ENCODE assay signal across 13 cellular contexts in the genomic region with DNA sequence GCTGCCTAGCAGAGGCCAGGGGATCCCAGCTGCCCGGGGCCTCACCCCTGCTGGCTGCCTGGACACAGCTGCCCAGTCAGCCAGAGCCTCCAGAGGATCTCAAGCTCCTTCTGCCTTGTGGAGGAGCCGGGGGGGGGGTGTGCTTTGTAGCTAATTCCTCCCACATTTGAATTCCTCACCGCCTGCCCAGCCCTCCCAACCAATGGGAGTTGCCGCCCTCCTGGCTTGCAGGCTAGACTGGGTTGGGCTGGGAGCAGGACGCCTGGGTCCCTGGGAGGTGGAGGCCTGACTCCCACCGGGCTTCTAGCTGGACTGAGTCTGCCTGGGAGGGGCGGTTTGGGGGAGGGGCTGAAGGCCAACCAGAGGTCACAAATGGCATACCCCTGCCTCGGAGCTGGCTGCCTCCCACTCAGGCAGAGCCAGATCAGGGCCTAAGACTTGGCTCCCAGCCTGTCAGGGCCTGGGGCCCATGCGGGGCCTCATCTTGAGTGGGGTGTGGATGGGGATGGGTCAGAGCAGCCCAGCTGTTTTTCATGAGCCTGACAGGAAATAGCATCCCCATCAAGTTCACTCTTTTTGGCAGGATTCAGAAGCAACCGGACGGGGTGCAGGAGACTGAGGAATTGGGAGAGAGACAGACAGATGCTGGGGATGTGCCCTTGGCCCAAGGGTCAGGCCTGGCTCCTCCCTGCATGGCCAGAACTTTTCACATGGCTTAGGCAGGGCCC. TPM values are rescaled to one million over a fixed set of nuclear protein-coding genes. Genes with fewer than 3 reads are reported as not detected.
A peak's percentile ranks its signal among the peaks of the same experiment; 100 is the strongest.
DNase-seq lines count a peak whose midpoint lies in the region; ATAC-seq, FAIRE-seq and TF ChIP-seq lines count a peak whose summit lies in the region.
"Had no signal": no experiment of that assay in that cellular context is flagged by ENCODE, and none has a peak within 500 bp of the region (broad histone marks: within the 10 kb centered on the region; RNA-seq: fewer than 3 reads in every experiment).

No MANE protein-coding gene starts in this region.

- intact Hi-C loops in K562 (cut with micrococcal nuclease), result no loop called here
- intact Hi-C loops in gastrocnemius medialis (cut with DNase I; ENCODE audit: low total_unique reads), result no loop called here

- TF ChIP-seq EP300 in K562 (IDR thresholded peaks at IDR 0.05; ENCODE audit: low read length), result no peak

- no peak for FAIRE-seq in K562 (lab: Jason Lieb, UNC)

- ATAC-seq in K562 (peak; percentile 27; the same call in 2 of the 3 replicates), gastrocnemius medialis (peak; percentile 32 to 38), HG02870 (IDR thresholded peaks at IDR 0.05; ENCODE audit: unreplicated experiment) (no peak)

- H3K79me2 ChIP-seq in K562 (ENCODE audit: control insufficient read depth, insufficient read depth, low read length) (no peaks in the 10 kb centered on the region), hepatocyte (no peaks in the 10 kb centered on the region)

- H3K27ac ChIP-seq in K562 (ENCODE audit: extremely low read depth, low read depth, low read length) (no peak overlapping the region), hepatocyte (peak overlapping the region; percentile 85), gastrocnemius medialis (peak overlapping the region; percentile 26 to 56 (median 30))

- no peak overlapping the region for H3K4me3 ChIP-seq in K562
- no peak overlapping the region for H3K4me3 ChIP-seq in hepatocyte
- peak overlapping the region in 1 of 4 donors; percentile 4 for H3K4me3 ChIP-seq in gastrocnemius medialis

- peak overlapping the region in 1 of 2 experiments; percentile 1; a peak in 1 of 4 replicates for H3K9ac ChIP-seq in K562 (ENCODE audit: insufficient read depth in 1 of 2, low read depth in 2 of 2, low read length in 2 of 2)

- H3K36me3 ChIP-seq in K562 (ENCODE audit: control insufficient read depth, insufficient read depth, low read length) (peaks cover 88% of the 10 kb centered on the region; the same call in 2 of the 3 replicates), hepatocyte (replicated peaks; ENCODE audit: insufficient read depth, low read depth) (no peaks in the 10 kb centered on the region), gastrocnemius medialis (peaks cover 0 to 66% of the 10 kb centered on the region in 2 donors)

- TF ChIP-seq POLR2A in K562 (conservative IDR thresholded peaks at IDR 0.05), result no peak
- no peak for TF ChIP-seq POLR2A in gastrocnemius medialis (IDR thresholded peaks at IDR 0.05)

- H3K9me2 ChIP-seq in hepatocyte (replicated peaks; ENCODE audit: insufficient read depth), result no peaks in the 10 kb centered on the region

- BruUV-seq in K562 (replicated peaks; lab: Mats Ljungman, UMichigan), result no TSS peak

- TF ChIP-seq CTCF in K562 (IDR thresholded peaks at IDR 0.05 in 2 of 3, conservative IDR thresholded peaks at IDR 0.05 in 1 of 3; ENCODE audit: insufficient read depth in 2 of 3, low read depth in 1 of 3, low read length in 3 of 3), result no peak
- TF ChIP-seq CTCF in hepatocyte (IDR thresholded peaks at IDR 0.05; ENCODE audit: poor library complexity), result no peak
- no peak for TF ChIP-seq CTCF in gastrocnemius medialis (IDR thresholded peaks at IDR 0.05 in 4 of 5, conservative IDR thresholded peaks at IDR 0.05 in 1 of 5)
- TF ChIP-seq CTCF in GM13976 (IDR thresholded peaks at IDR 0.05; ENCODE audit: borderline replicate concordance, control extremely low read depth, extremely low read depth, insufficient read depth, missing control alignments), result no peak

- no peak for TF ChIP-seq RAD21 in K562 (CRISPR knock-in tag; conservative IDR thresholded peaks at IDR 0.05 in 1 of 2, IDR thresholded peaks at IDR 0.05 in 1 of 2)

- H3K9me3 ChIP-seq in K562 (replicated peaks; ENCODE audit: control insufficient read depth, insufficient read depth, low read depth, low read length) (no peaks in the 10 kb centered on the region), hepatocyte (ENCODE audit: low read depth) (no peaks in the 10 kb centered on the region), gastrocnemius medialis (no peaks in the 10 kb centered on the region)

- H3K27me3 ChIP-seq in K562 (ENCODE audit: control insufficient read depth in 2 of 2, insufficient read depth in 2 of 2, low read length in 2 of 2) (no peaks in the 10 kb centered on the region), hepatocyte (no peaks in the 10 kb centered on the region), gastrocnemius medialis (no peaks in the 10 kb centered on the region)

- WGBS in K562 (ENCODE audit: insufficient coverage, low coverage, missing lambda C conversion rate), result 70% methylated on average over 9 of the region's 11 CpGs
- 57% methylated on average over 11 of the region's 11 CpGs for WGBS in hepatocyte (ENCODE audit: low lambda C conversion rate, missing lambda C conversion rate)

- peaks cover 4% of the 10 kb centered on the region for H3K9me1 ChIP-seq in K562 (ENCODE audit: control insufficient read depth, insufficient read depth, low read length)

- DNase-seq in ELF-1 (ENCODE audit: low read depth, low spot score) (peak; percentile 74), K562 (ENCODE audit: extremely low read depth in 1 of 4, low spot score in 3 of 4) (peak in 3 of 4 experiments; percentile 32 to 58 (median 50)), hepatocyte (ENCODE audit: low spot score) (peak; percentile 69), gastrocnemius medialis (peak in 1 of 2 donors; percentile 60), NAMALWA (ENCODE audit: low spot score) (no peak), GM13976 (ENCODE audit: low spot score) (no peak), mesenteric fat pad (ENCODE audit: low spot score) (no peak)
- DNase-seq: activated CD4-positive, alpha-beta T cell treated with anti-CD3 and anti-CD28 coated beads, Interleukin-2, amount 10 ng/mL, durations not matched to agents 7 days and 5 days; central memory CD4-positive, alpha-beta T cell; DND-41; RPMI8226; stimulated activated CD4-positive, alpha-beta T cell treated with anti-CD3 and anti-CD28 coated beads, Interleukin-2, amount 100 ng/mL, for 24 hours had no signal

- H3K4me2 ChIP-seq in K562 (ENCODE audit: insufficient read depth, low read length) (no peak overlapping the region), hepatocyte (peak overlapping the region; percentile 68)

- POLR2A ChIA-PET in K562 (lab: Yijun Ruan, JAX), result interaction anchor here (0.6 to 1.0 kb wide), 4 partner anchors 13 to 73 kb away, joined by 3 to 4 read pairs (median 4); no protein-coding TSS in a partner anchor

- in situ Hi-C loops in K562 (cut with MboI), result no loop called here
- in situ Hi-C loops in gastrocnemius medialis (cut with MboI; ENCODE audit: low sequenced_read_pairs in 4 of 4), result loop anchor here in 1 of 4 donors (25.0 kb wide), 1 partner anchor 484 kb away; no protein-coding TSS in a partner anchor
- in situ Hi-C loops in GM13976 (cut with MboI; ENCODE audit: low sequenced_read_pairs, unreplicated experiment), result no loop called here

- H3K4me1 ChIP-seq in K562 (replicated peaks in 1 of 2; ENCODE audit: control insufficient read depth in 2 of 2, insufficient read depth in 2 of 2, low read length in 2 of 2) (peaks cover 0 to 32% of the 10 kb centered on the region in 2 experiments; a peak in 1 of 5 replicates), hepatocyte (ENCODE audit: insufficient read depth) (peaks cover 4% of the 10 kb centered on the region), gastrocnemius medialis (peaks cover 0 to 5% of the 10 kb centered on the region in 2 donors)

- H4K20me1 ChIP-seq in K562 (replicated peaks; ENCODE audit: control insufficient read depth, insufficient read depth, low read length) (no peaks in the 10 kb centered on the region), hepatocyte (ENCODE audit: insufficient read depth, poor library complexity, severe bottlenecking) (no peaks in the 10 kb centered on the region)

- CTCF ChIA-PET in K562 (lab: Yijun Ruan, JAX; ENCODE audit: low intra/inter-chr PET ratio), result interaction anchor here (0.6 kb wide), 1 partner anchor 105 kb away, joined by 3 read pairs; no protein-coding TSS in a partner anchor

- H2AFZ ChIP-seq in K562 (ENCODE audit: low read depth, low read length), result no peak overlapping the region
- no peak overlapping the region for H2AFZ ChIP-seq in hepatocyte

RNA-seq across cellular contexts. Expression of a gene that starts 29.2 kb away (rescaled TPM):
- total RNA-seq in K562 (2011; cell fraction: chromatin; rRNA removed; ENCODE audit: low replicate concordance), result 33.8 and 109 TPM in 2 replicates
- total RNA-seq in K562 (2011; cell fraction: nucleolus; rRNA removed), result 31.6 and 45.0 TPM in 2 replicates
- total RNA-seq in K562 (2011; cell fraction: nucleoplasm; rRNA removed), result 31.0 and 37.9 TPM in 2 replicates
- 0.45 and 1.6 TPM in 2 replicates for total RNA-seq in K562 (2014; rRNA removed)
- 0.47 and 1.4 TPM in 2 replicates for total RNA-seq in K562 (2014; rRNA removed; fragmentation: Illumina TruSeq; extraction: Trizol)
- 0.07 and 0.11 TPM in 2 replicates for total RNA-seq in K562 (2015; rRNA removed; fragmentation: Illumina TruSeq; extraction: Trizol)
- total RNA-seq in K562 (2021), result 1.1 and 3.4 TPM in 2 replicates
- 4.3 and 15.2 TPM in 2 replicates for polyA plus RNA-seq in K562 (2011; rRNA removed)
- 3.3 and 12.5 TPM in 2 replicates for polyA plus RNA-seq in K562 (2011; cell fraction: cytosol; rRNA removed)
- 25.6 and 137 TPM in 2 replicates for polyA plus RNA-seq in K562 (2011; cell fraction: nucleus; rRNA removed)
- polyA plus RNA-seq in K562 (2012), result 1.4 and 2.1 TPM in 2 replicates
- polyA plus RNA-seq in K562 (2014; fragmentation: Illumina TruSeq; extraction: Trizol), result 1.3 and 2.2 TPM in 2 replicates
- polyA plus RNA-seq in K562 (2014; fragmentation: Nextera tagmentation; extraction: Ambion mirVana), result under 1 TPM in 1 of 2 experiments, not detected in 1; 0.21 TPM
- 1.0 and 1.6 TPM in 2 replicates for polyA plus RNA-seq in K562 (2014; rRNA removed)
- 3.2 and 18.9 TPM in 2 replicates for polyA minus RNA-seq in K562 (2011; rRNA and poly(A)+ RNA removed)
- 1.7 and 6.5 TPM in 2 replicates for polyA minus RNA-seq in K562 (2011; cell fraction: cytosol; rRNA and poly(A)+ RNA removed)
- polyA minus RNA-seq in K562 (2011; cell fraction: nucleus; rRNA and poly(A)+ RNA removed), result 15.6 and 36.5 TPM in 2 replicates
- total RNA-seq in hepatocyte, result 2.2 and 3.5 TPM in 2 replicates
- 0.60 and 1.1 TPM in 2 replicates for polyA plus RNA-seq in hepatocyte
- 10 to 100 TPM; 13.4 to 26.6 (median 21.9) TPM for total RNA-seq in gastrocnemius medialis
- 125 TPM for total RNA-seq in mesenteric fat pad

RNA-seq across cellular contexts. Expression of a gene that starts 48.8 kb away (rescaled TPM):
- total RNA-seq in K562 (2011; cell fraction: chromatin; rRNA removed; ENCODE audit: low replicate concordance), result 154 and 336 TPM in 2 replicates
- total RNA-seq in K562 (2011; cell fraction: nucleolus; rRNA removed), result 191 and 196 TPM in 2 replicates
- 146 and 161 TPM in 2 replicates for total RNA-seq in K562 (2011; cell fraction: nucleoplasm; rRNA removed)
- total RNA-seq in K562 (2014; rRNA removed), result 42.0 and 46.1 TPM in 2 replicates
- 7.4 and 10.6 TPM in 2 replicates for total RNA-seq in K562 (2014; rRNA removed; fragmentation: Illumina TruSeq; extraction: Trizol)
- 24.6 and 26.1 TPM in 2 replicates for total RNA-seq in K562 (2015; rRNA removed; fragmentation: Illumina TruSeq; extraction: Trizol)
- 60.7 and 67.0 TPM in 2 replicates for total RNA-seq in K562 (2021)
- polyA plus RNA-seq in K562 (2011; rRNA removed), result 22.1 and 37.3 TPM in 2 replicates
- polyA plus RNA-seq in K562 (2011; cell fraction: cytosol; rRNA removed), result 24.6 and 28.2 TPM in 2 replicates
- polyA plus RNA-seq in K562 (2011; cell fraction: nucleus; rRNA removed), result 196 and 222 TPM in 2 replicates
- 43.7 and 72.2 TPM in 2 replicates for polyA plus RNA-seq in K562 (2012)
- polyA plus RNA-seq in K562 (2014; fragmentation: Illumina TruSeq; extraction: Trizol), result 24.6 and 31.8 TPM in 2 replicates
- polyA plus RNA-seq in K562 (2014; fragmentation: Nextera tagmentation; extraction: Ambion mirVana), result under 1 TPM; 0.23 to 0.38 TPM
- 34.1 and 38.4 TPM in 2 replicates for polyA plus RNA-seq in K562 (2014; rRNA removed)
- 21.7 and 23.5 TPM in 2 replicates for polyA minus RNA-seq in K562 (2011; rRNA and poly(A)+ RNA removed)
- 35.0 and 48.2 TPM in 2 replicates for polyA minus RNA-seq in K562 (2011; cell fraction: cytosol; rRNA and poly(A)+ RNA removed)
- 50.9 and 51.5 TPM in 2 replicates for polyA minus RNA-seq in K562 (2011; cell fraction: nucleus; rRNA and poly(A)+ RNA removed)
- total RNA-seq in hepatocyte, result 86.9 and 118 TPM in 2 replicates
- polyA plus RNA-seq in hepatocyte, result 53.2 and 60.2 TPM in 2 replicates
- total RNA-seq in gastrocnemius medialis, result 10 to 100 TPM; 18.3 to 52.0 (median 26.0) TPM
- total RNA-seq in mesenteric fat pad, result 80.6 TPM

Comparison
In these comparisons a context has a peak if more than half of its experiments do, and no peak if none do; other contexts are left out.
1. DNase-seq: peak in ELF-1 (single experiment), K562 (3 of 4) and hepatocyte (single experiment); none in NAMALWA (single experiment), GM13976 (single experiment) and mesenteric fat pad (single experiment).